16 cellular contexts compared by ENCODE assay signal in genomic region chr14:56325251-56325839, GRCh38.
DNase-seq lines count a peak whose midpoint lies in the region; ATAC-seq and TF ChIP-seq lines count a peak whose summit lies in the region.
"Had no signal": no experiment of that assay in that cellular context is flagged by ENCODE, and none has a peak within 500 bp of the region (broad histone marks: within the 10 kb centered on the region; RNA-seq: fewer than 3 reads in every experiment).

No MANE protein-coding gene starts in this region.

- H3K4me2 ChIP-seq in GM23248 (ENCODE audit: unreplicated experiment) (peak overlapping the region; percentile 64), osteoblast (ENCODE audit: insufficient read depth, low read length) (peak overlapping the region; percentile 78)

- H3K27me3 ChIP-seq in GM23248 (replicated peaks; ENCODE audit: insufficient read depth) = no peaks in the 10 kb centered on the region
- no peaks in the 10 kb centered on the region for H3K27me3 ChIP-seq in brain microvascular endothelial cell (replicated peaks)
- no peaks in the 10 kb centered on the region for H3K27me3 ChIP-seq in osteoblast (ENCODE audit: insufficient read depth, low read length)
- H3K27me3 ChIP-seq: BE2C had no signal

- 19 to 25% methylated on average over 6 of the region's 6 CpGs for WGBS in GM23248 (ENCODE audit: low coverage in 1 of 2, low lambda C conversion rate in 2 of 2, missing lambda C conversion rate in 2 of 2), 2 experiments

- H3K9ac ChIP-seq in GM23248 = peak overlapping the region; percentile 27

- DNase-seq in GM23248 = peak; percentile 38
- DNase-seq in NCI-H524 treated with DMSO at 0.1 percent for 48 hours (lab: John Stamatoyannopoulos, UW) = peak; percentile 64
- no peak for DNase-seq in brain microvascular endothelial cell
- no peak for DNase-seq in osteoblast (ENCODE audit: insufficient read length, low spot score, missing footprints)
- no peak for DNase-seq in activated T-cell treated with anti-CD3 and anti-CD28 coated beads, Interleukin-2, amount 50 U/mL, for 48 hours
- DNase-seq in EL = no peak
- DNase-seq: BE2C; CD4-positive, alpha-beta T cell; KBM-7; NCI-H1436; NCI-H2029 treated with DMSO at 0.1 percent for 48 hours; NCI-H510A; SIG-M5; SW 1271 had no signal

- no peaks in the 10 kb centered on the region for H3K9me2 ChIP-seq in GM23248 (ENCODE audit: insufficient read depth)

- H3K4me1 ChIP-seq in GM23248 (ENCODE audit: insufficient read depth) (peaks cover 22% of the 10 kb centered on the region), osteoblast (ENCODE audit: insufficient read depth, low read length) (peaks cover 21% of the 10 kb centered on the region)
- H3K4me1 ChIP-seq: BE2C had no signal

- H3K79me2 ChIP-seq in GM23248 (ENCODE audit: insufficient read depth) = no peaks in the 10 kb centered on the region
- H3K79me2 ChIP-seq in osteoblast (ENCODE audit: insufficient read depth, low read length) = no peaks in the 10 kb centered on the region

- H3K4me3 ChIP-seq in GM23248 = peak overlapping the region; percentile 25
- no peak overlapping the region for H3K4me3 ChIP-seq in brain microvascular endothelial cell (ENCODE audit: low read depth, low read length)
- peak overlapping the region; percentile 26 for H3K4me3 ChIP-seq in osteoblast (ENCODE audit: insufficient read depth, low read length)

- H3K36me3 ChIP-seq in GM23248 (ENCODE audit: low read depth) (no peaks in the 10 kb centered on the region), brain microvascular endothelial cell (replicated peaks) (no peaks in the 10 kb centered on the region), osteoblast (ENCODE audit: insufficient read depth, low read length) (no peaks in the 10 kb centered on the region)
- H3K36me3 ChIP-seq: BE2C had no signal

- no peak for ATAC-seq in GM21737 (IDR thresholded peaks at IDR 0.05; ENCODE audit: unreplicated experiment)
- ATAC-seq: HCT116 had no signal

- peaks cover 22% of the 10 kb centered on the region for H3F3A ChIP-seq in GM23248 (ENCODE audit: insufficient read depth)

- TF ChIP-seq CTCF in brain microvascular endothelial cell (IDR thresholded peaks at IDR 0.05; ENCODE audit: low read depth, low read length, missing control alignments) (no peak), osteoblast (IDR thresholded peaks at IDR 0.05; ENCODE audit: extremely low read depth, low read depth, low read length) (no peak)

- peak overlapping the region; percentile 57; the same call in 1 of the 2 replicates for H2AFZ ChIP-seq in GM23248
- H2AFZ ChIP-seq in osteoblast (ENCODE audit: low read length) = no peak overlapping the region

- in situ Hi-C loops in GM23248 (cut with MboI) (no loop called here), brain microvascular endothelial cell (cut with HindIII; ENCODE audit: low pct_ligation_motif_present, low sequenced_read_pairs) (no loop called here)

- no peaks in the 10 kb centered on the region for H3K9me3 ChIP-seq in GM23248 (ENCODE audit: low read depth)
- H3K9me3 ChIP-seq in osteoblast (ENCODE audit: low read depth, low read length) = no peaks in the 10 kb centered on the region
- H3K9me3 ChIP-seq: BE2C had no signal

- peak overlapping the region; percentile 66 for H3K27ac ChIP-seq in GM23248
- peak overlapping the region; percentile 19 for H3K27ac ChIP-seq in brain microvascular endothelial cell
- H3K27ac ChIP-seq in osteoblast (ENCODE audit: low read depth, low read length) = peak overlapping the region; percentile 75

- no peaks in the 10 kb centered on the region for H4K20me1 ChIP-seq in GM23248 (ENCODE audit: insufficient read depth)
- no peaks in the 10 kb centered on the region for H4K20me1 ChIP-seq in osteoblast (ENCODE audit: insufficient read depth, low read length)

Comparison
In these comparisons a context has a peak if more than half of its experiments do, and no peak if none do; other contexts are left out.
1. DNase-seq: peak in GM23248 (single experiment) and NCI-H524 treated with DMSO at 0.1 percent for 48 hours (single experiment); none in brain microvascular endothelial cell (single experiment), osteoblast (single experiment), activated T-cell treated with anti-CD3 and anti-CD28 coated beads, Interleukin-2, amount 50 U/mL, for 48 hours (0 of 2) and EL (single experiment).
2. H3K27ac ChIP-seq: peak in every context shown above with its lines; median percentile 75 in osteoblast; 66 in GM23248; 19 in brain microvascular endothelial cell.